ENCODE assay signal across 1 cellular context in the genomic region with DNA sequence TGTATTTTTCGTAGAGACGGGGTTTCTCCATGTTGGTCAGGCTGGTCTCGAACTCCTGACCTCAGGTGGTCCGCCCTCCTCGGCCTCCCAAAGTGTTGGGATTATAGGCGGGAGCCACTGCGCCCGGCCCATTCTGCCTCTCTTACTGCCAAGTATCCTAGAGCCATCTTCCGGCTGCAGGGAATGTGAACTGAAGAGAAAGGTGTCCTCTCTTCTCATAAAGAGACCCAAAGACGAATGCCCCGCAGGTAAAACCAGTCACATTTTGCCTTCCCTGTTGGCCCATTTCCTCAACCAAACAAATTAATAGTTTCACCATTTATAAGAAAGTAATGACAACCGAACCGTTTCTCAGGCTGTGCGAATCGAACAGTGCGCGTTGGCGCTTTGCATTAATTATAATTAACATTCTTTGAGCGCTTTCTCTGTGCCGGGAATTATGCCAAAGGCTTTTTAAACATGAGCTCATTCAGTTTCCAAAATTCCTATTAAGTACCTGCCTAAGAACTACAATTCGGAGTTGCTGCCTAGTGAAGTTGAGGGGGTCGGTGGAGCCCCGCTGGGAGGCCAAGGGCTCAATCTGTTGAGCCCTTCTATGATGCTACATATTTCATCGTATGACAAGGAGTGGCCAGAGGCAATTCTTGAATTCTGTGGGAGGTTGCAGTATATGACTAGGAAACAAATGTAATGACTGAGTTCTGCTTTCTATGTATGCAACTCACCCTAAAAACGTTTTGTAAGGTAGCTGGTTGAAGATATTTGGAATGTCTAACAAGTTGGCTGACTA.
A peak's percentile ranks its signal among the peaks of the same experiment; 100 is the strongest.
TF ChIP-seq lines count a peak whose summit lies in the region.

No MANE protein-coding gene starts in this region.

TF ChIP-seq in H1, 55 proteins besides CTCF, POLR2A, EP300 and RAD21:
- TF ChIP-seq RXRA (IDR thresholded peaks at IDR 0.05; ENCODE audit: insufficient read depth, low read depth, low read length) (no peak), SAP30 (IDR thresholded peaks at IDR 0.05; ENCODE audit: insufficient read depth, insufficient replicate concordance, low read length) (peak; percentile 23)
